35 cellular contexts compared by ENCODE assay signal in the genomic region with DNA sequence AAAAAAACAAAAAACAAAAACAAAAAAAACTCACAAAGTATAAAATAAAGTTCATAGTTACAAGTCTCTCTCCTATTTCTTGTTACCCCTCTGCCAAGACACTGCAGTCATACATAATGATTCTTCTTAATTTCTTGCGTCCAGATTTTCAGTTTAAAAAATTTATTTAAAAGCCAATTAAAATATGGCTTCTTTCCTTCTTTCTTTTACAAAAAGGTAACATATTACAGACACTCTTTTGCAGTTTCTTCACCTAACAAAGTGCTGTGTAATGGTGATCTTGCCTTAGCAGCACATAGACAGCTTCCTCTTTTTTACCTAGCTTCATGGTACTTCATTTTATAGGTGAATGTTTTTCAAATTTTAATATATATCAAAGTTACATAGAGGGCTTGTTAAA.
"Had no signal": no experiment of that assay in that cellular context is flagged by ENCODE, and none has a peak within 500 bp of the region (broad histone marks: within the 10 kb centered on the region; RNA-seq: fewer than 3 reads in every experiment).

No MANE protein-coding gene starts in this region.

- FAIRE-seq: endometrium, frontal cortex, islet of Langerhans, small intestine had no signal

- H3K36me3 ChIP-seq: ascending aorta, cardiac muscle cell, colonic mucosa, esophagus squamous epithelium, left lung, lower lobe of right lung, neural progenitor cell, sigmoid colon, uterus had no signal

- H3K4me2 ChIP-seq: neural progenitor cell had no signal

- H3K27me3 ChIP-seq: ascending aorta, cardiac muscle cell, colonic mucosa, esophagus squamous epithelium, left lung, neural progenitor cell, sigmoid colon, uterus had no signal

- H3K9ac ChIP-seq: neural progenitor cell, parathyroid adenoma had no signal

- H2AFZ ChIP-seq: neural progenitor cell, parathyroid adenoma had no signal

- H3K27ac ChIP-seq: ascending aorta, cardiac muscle cell, colonic mucosa, epithelial cell of prostate, esophagus squamous epithelium, left lung, lower lobe of right lung, neural progenitor cell, parathyroid adenoma, psoas muscle, sigmoid colon, uterus had no signal

- DNase-seq: activated CD4-positive, alpha-beta T cell treated with anti-CD3 and anti-CD28 coated beads for 36 hours; activated CD4-positive, alpha-beta T cell treated with anti-CD3 and anti-CD28 coated beads, Interleukin-2, amount 50 U/mL, for 4 hours; activated CD4-positive, CD25-positive, alpha-beta regulatory T cell; activated effector memory CD4-positive, alpha-beta T cell treated with anti-CD3 and anti-CD28 coated beads, Interleukin-2, amount 50 U/mL, for 16 hours; activated naive CD4-positive, alpha-beta T cell treated with anti-CD3 and anti-CD28 coated beads for 36 hours; activated naive CD8-positive, alpha-beta T cell treated with anti-CD3 and anti-CD28 coated beads, Interleukin-2, amount 10 ng/mL, durations not matched to agents 7 days and 5 days; activated T-cell treated with anti-CD3 and anti-CD28 coated beads for 4 hours; cerebellar nuclear complex; colonic mucosa; effector CD8-positive, alpha-beta T cell; esophagus squamous epithelium; lower lobe of right lung; mesenchymal stem cell; natural killer cell; occipital lobe; psoas muscle; sigmoid colon; small intestine; stimulated activated CD4-positive, alpha-beta T cell treated with anti-CD3 and anti-CD28 coated beads, Interleukin-1b, Interleukin-23, amount 100 ng/mL, for 48 hours; stimulated activated CD4-positive, alpha-beta T cell treated with anti-CD3 and anti-CD28 coated beads, Interleukin-4, amount 100 ng/mL, for 4 hours; stimulated activated CD8-positive, alpha-beta memory T cell treated with anti-CD3 and anti-CD28 coated beads, Interleukin-4, amount 100 ng/mL, for 48 hours; stimulated activated naive CD8-positive, alpha-beta T cell treated with anti-CD3 and anti-CD28 coated beads, Interleukin-15, amount 100 ng/mL, for 72 hours; substantia nigra; T1000; uterus had no signal

- H3K4me3 ChIP-seq: ascending aorta, cardiac muscle cell, colonic mucosa, esophagus squamous epithelium, left lung, lower lobe of right lung, neural progenitor cell, psoas muscle, sigmoid colon, uterus had no signal

- H3K9me3 ChIP-seq: ascending aorta, colonic mucosa, esophagus squamous epithelium, left lung, lower lobe of right lung, psoas muscle, sigmoid colon, uterus had no signal

- H3K79me2 ChIP-seq: parathyroid adenoma had no signal

- ATAC-seq: activated CD4-positive, alpha-beta T cell treated with anti-CD3 and anti-CD28 coated beads for 36 hours; left lung; lower lobe of right lung; natural killer cell; psoas muscle; stimulated activated memory B cell treated with anti-CD40 and anti-IgM and Interleukin-4, amounts not matched to agents 10 μg/mL and 1 μg/mL and 100 μg/mL, for 72 hours; stimulated activated naive CD8-positive, alpha-beta T cell treated with anti-CD3 and anti-CD28 coated beads, Interleukin-15, amount 100 ng/mL, for 72 hours had no signal

- H3K4me1 ChIP-seq: colonic mucosa, esophagus squamous epithelium, lower lobe of right lung, parathyroid adenoma, uterus had no signal
